In genomic region chr16:29674188-29674587, GRCh38 we compare ENCODE assay signal across 1 cellular context.
TF ChIP-seq lines count a peak whose summit lies in the region.

No MANE protein-coding gene starts in this region.

TF ChIP-seq in K562, 482 proteins besides CTCF, POLR2A, EP300 and RAD21 (continued from another document and continues in another):
- TF ChIP-seq E2F8 (IDR thresholded peaks at IDR 0.05; ENCODE audit: low read depth, partially characterized antibody) = peak; percentile 32
- peak; percentile 57; the same call in 1 of the 2 replicates for TF ChIP-seq NFIC (IDR thresholded peaks at IDR 0.05)
- no peak for TF ChIP-seq SRSF9 (IDR thresholded peaks at IDR 0.05; ENCODE audit: borderline replicate concordance, low read depth, low read length)
- TF ChIP-seq CEBPZ (IDR thresholded peaks at IDR 0.05; ENCODE audit: borderline replicate concordance, low read depth, low read length) = no peak
- TF ChIP-seq ZBTB33 (CRISPR knock-in tag; IDR thresholded peaks at IDR 0.05) = peak; percentile 77
- no peak for TF ChIP-seq KHSRP (IDR thresholded peaks at IDR 0.05)
- no peak for TF ChIP-seq ETS2 (tag; IDR thresholded peaks at IDR 0.05; ENCODE audit: borderline replicate concordance, poor library complexity, severe bottlenecking)
- TF ChIP-seq ZBTB17 (CRISPR knock-in tag; IDR thresholded peaks at IDR 0.05) = no peak
- no peak for TF ChIP-seq CLOCK (CRISPR knock-in tag; IDR thresholded peaks at IDR 0.05; ENCODE audit: borderline replicate concordance)
- no peak for TF ChIP-seq CGGBP1 (CRISPR knock-in tag; IDR thresholded peaks at IDR 0.05)
- TF ChIP-seq MTA1 (IDR thresholded peaks at IDR 0.05; ENCODE audit: borderline replicate concordance) = no peak
- TF ChIP-seq PML (IDR thresholded peaks at IDR 0.05; ENCODE audit: low read length) = no peak
- no peak for TF ChIP-seq HNRNPL (IDR thresholded peaks at IDR 0.05; ENCODE audit: low read depth, low read length)
- TF ChIP-seq PBX2 (CRISPR knock-in tag; IDR thresholded peaks at IDR 0.05; ENCODE audit: low read depth) = no peak
- TF ChIP-seq PBX2 (tag; conservative IDR thresholded peaks at IDR 0.05; ENCODE audit: low read depth) = no peak
- no peak for TF ChIP-seq MBD2 (IDR thresholded peaks at IDR 0.05; ENCODE audit: borderline replicate concordance, low read depth)
- TF ChIP-seq FOXA1 (IDR thresholded peaks at IDR 0.05; ENCODE audit: borderline replicate concordance) = no peak
- no peak for TF ChIP-seq IRF9 (tag; IDR thresholded peaks at IDR 0.05)
- no peak for TF ChIP-seq KLF13 (tag; IDR thresholded peaks at IDR 0.05; ENCODE audit: borderline replicate concordance, low read depth)
- no peak for TF ChIP-seq BCLAF1 (IDR thresholded peaks at IDR 0.05; ENCODE audit: borderline replicate concordance in 1 of 2, control insufficient read depth in 1 of 2, low read depth in 2 of 2, low read length in 1 of 2)
- no peak for TF ChIP-seq ZBTB40 (IDR thresholded peaks at IDR 0.05)
- no peak for TF ChIP-seq ZBTB40 (CRISPR knock-in tag; IDR thresholded peaks at IDR 0.05)
